ENCODE assay signal across 20 cellular contexts in the genomic region with DNA sequence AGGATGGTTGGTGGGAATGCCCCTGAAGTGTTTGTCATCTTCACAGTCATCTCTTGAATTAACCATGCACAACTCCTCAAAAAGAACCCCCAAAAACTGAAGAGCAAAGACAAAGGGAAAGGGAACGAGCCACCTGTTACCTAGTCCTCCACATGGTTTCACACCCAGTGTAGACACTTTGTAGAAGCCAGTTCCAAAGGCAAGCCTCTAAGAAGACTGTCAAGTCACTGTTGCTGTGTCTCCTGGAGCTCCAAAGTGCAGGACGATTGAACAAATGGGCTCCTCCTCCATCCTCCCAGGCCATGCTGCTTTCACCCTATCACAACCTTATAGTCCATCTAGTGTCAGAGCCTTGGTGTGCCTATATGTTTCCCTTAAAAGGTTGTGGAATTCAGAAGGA.
DNase-seq lines count a peak whose midpoint lies in the region; ATAC-seq, FAIRE-seq and TF ChIP-seq lines count a peak whose summit lies in the region.
"Had no signal": no experiment of that assay in that cellular context is flagged by ENCODE, and none has a peak within 500 bp of the region (broad histone marks: within the 10 kb centered on the region; RNA-seq: fewer than 3 reads in every experiment).

No MANE protein-coding gene starts in this region.

- no peaks in the 10 kb centered on the region for H3K27me3 Mint-ChIP-seq in activated CD4-positive, alpha-beta T cell treated with anti-CD3 and anti-CD28 coated beads, Interleukin-2, amount 10 ng/mL, durations not matched to agents 24 days and 14 days

- H3K4me3 ChIP-seq in DND-41 (ENCODE audit: low read depth in 1 of 2, low read length in 2 of 2): peak overlapping the region in 1 of 2 experiments; percentile 33; a peak in 1 of 4 replicates
- H3K4me3 ChIP-seq in PC-9: no peak overlapping the region
- no peak overlapping the region for H3K4me3 ChIP-seq in keratinocyte (ENCODE audit: control insufficient read depth in 2 of 3, extremely low read depth in 1 of 3, insufficient read depth in 2 of 3, low read depth in 1 of 3, low read length in 3 of 3)
- no peak overlapping the region for H3K4me3 ChIP-seq in lower lobe of right lung
- H3K4me3 ChIP-seq: SJSA1 had no signal

- H3K9me3 ChIP-seq in DND-41 (ENCODE audit: insufficient read depth, low read length, severe bottlenecking): no peaks in the 10 kb centered on the region
- H3K9me3 ChIP-seq in PC-9 (ENCODE audit: insufficient read depth, low read depth): peaks cover 22% of the 10 kb centered on the region
- H3K9me3 ChIP-seq in keratinocyte (ENCODE audit: control insufficient read depth, low read depth, low read length): no peaks in the 10 kb centered on the region
- H3K9me3 ChIP-seq in lower lobe of right lung: no peaks in the 10 kb centered on the region
- H3K9me3 ChIP-seq: SJSA1 had no signal

- H3K36me3 Mint-ChIP-seq in activated CD4-positive, alpha-beta T cell treated with anti-CD3 and anti-CD28 coated beads, Interleukin-2, amount 10 ng/mL, durations not matched to agents 24 days and 14 days (ENCODE audit: low read depth): peaks cover 6% of the 10 kb centered on the region

- ATAC-seq in DND-41 (ENCODE audit: insufficient read depth, low read depth) (no peak), HG03469 (IDR thresholded peaks at IDR 0.05; ENCODE audit: unreplicated experiment) (no peak), lower lobe of right lung (no peak)
- ATAC-seq: Right ventricle myocardium inferior had no signal

- H3K9ac ChIP-seq in DND-41 (ENCODE audit: low read depth, low read length) (peak overlapping the region; percentile 51), keratinocyte (ENCODE audit: control insufficient read depth, extremely low read depth, insufficient read depth, low read length) (no peak overlapping the region)

- H3K27ac ChIP-seq in DND-41 (ENCODE audit: low read length): peak overlapping the region; percentile 94
- H3K27ac ChIP-seq in PC-9: peak overlapping the region; percentile 85
- no peak overlapping the region for H3K27ac ChIP-seq in keratinocyte (ENCODE audit: control insufficient read depth, insufficient read depth, low read length)
- no peak overlapping the region for H3K27ac ChIP-seq in lower lobe of right lung
- H3K27ac ChIP-seq: SJSA1 had no signal

- CTCF ChIA-PET in PC-9 (lab: Charles Lee): no interaction called here

- peak overlapping the region; percentile 45 for H2AFZ ChIP-seq in DND-41 (ENCODE audit: low read depth, low read length)
- no peak overlapping the region for H2AFZ ChIP-seq in PC-9
- no peak overlapping the region for H2AFZ ChIP-seq in keratinocyte (ENCODE audit: control insufficient read depth, low read length)

- BruUV-seq in PC-9 (replicated peaks; lab: Mats Ljungman, UMichigan): no TSS peak

- POLR2A ChIA-PET in PC-9 (lab: Charles Lee; ENCODE audit: unreplicated experiment): no interaction called here

- H4K20me1 ChIP-seq in DND-41 (ENCODE audit: insufficient read depth, low read length) (no peaks in the 10 kb centered on the region), PC-9 (ENCODE audit: insufficient read depth) (no peaks in the 10 kb centered on the region), keratinocyte (ENCODE audit: control insufficient read depth, extremely low read depth, insufficient read depth, low read length) (no peaks in the 10 kb centered on the region)

- H3K9me3 Mint-ChIP-seq in activated CD4-positive, alpha-beta T cell treated with anti-CD3 and anti-CD28 coated beads, Interleukin-2, amount 10 ng/mL, durations not matched to agents 24 days and 14 days: peaks cover 10% of the 10 kb centered on the region

- H3K79me2 ChIP-seq in DND-41 (ENCODE audit: insufficient read depth, low read length) (no peaks in the 10 kb centered on the region), PC-9 (ENCODE audit: low read depth) (no peaks in the 10 kb centered on the region), keratinocyte (ENCODE audit: control insufficient read depth, insufficient read depth, low read length) (no peaks in the 10 kb centered on the region)

- H3K9me2 ChIP-seq in PC-9 (ENCODE audit: insufficient read depth): no peaks in the 10 kb centered on the region

- intact Hi-C loops in activated CD4-positive, alpha-beta T cell treated with anti-CD3 and anti-CD28 coated beads, Interleukin-2, amount 10 ng/mL, durations not matched to agents 24 days and 14 days (cut with micrococcal nuclease): no loop called here
- intact Hi-C loops in PC-9 (cut with micrococcal nuclease; ENCODE audit: unreplicated experiment) (no loop called here), lower lobe of right lung (cut with DNase I) (no loop called here)

- H3F3A ChIP-seq in PC-9 (ENCODE audit: insufficient read depth, low read depth): peaks cover 32% of the 10 kb centered on the region

- FAIRE-seq in keratinocyte (lab: Jason Lieb, UNC): peak; percentile 5
- FAIRE-seq: D721Med, H54 had no signal

- H3K4me1 Mint-ChIP-seq in activated CD4-positive, alpha-beta T cell treated with anti-CD3 and anti-CD28 coated beads, Interleukin-2, amount 10 ng/mL, durations not matched to agents 24 days and 14 days: peaks cover 50% of the 10 kb centered on the region

- dilution Hi-C loops in keratinocyte (cut with MboI; ENCODE audit: extremely low pct_ligation_motif_present, low sequenced_read_pairs): no loop called here

- TF ChIP-seq CTCF in DND-41 (IDR thresholded peaks at IDR 0.05; ENCODE audit: borderline replicate concordance, extremely low read depth, low read length, poor library complexity, severe bottlenecking): no peak
- no peak for TF ChIP-seq CTCF in PC-9 (conservative IDR thresholded peaks at IDR 0.05)
- TF ChIP-seq CTCF in keratinocyte (optimal IDR thresholded peaks at IDR 0.05 in 1 of 3, IDR thresholded peaks at IDR 0.05 in 1 of 3, conservative IDR thresholded peaks at IDR 0.05 in 1 of 3; ENCODE audit: extremely low read depth in 1 of 3, insufficient read depth in 2 of 3, low read length in 3 of 3): no peak
- no peak for TF ChIP-seq CTCF in lower lobe of right lung (IDR thresholded peaks at IDR 0.05)

- peak overlapping the region; percentile 22 for H3K27ac Mint-ChIP-seq in activated CD4-positive, alpha-beta T cell treated with anti-CD3 and anti-CD28 coated beads, Interleukin-2, amount 10 ng/mL, durations not matched to agents 24 days and 14 days

- peaks cover 88% of the 10 kb centered on the region for H3K4me1 ChIP-seq in DND-41 (ENCODE audit: insufficient read depth, low read length)
- peaks cover 58% of the 10 kb centered on the region for H3K4me1 ChIP-seq in PC-9 (replicated peaks; ENCODE audit: insufficient read depth)
- H3K4me1 ChIP-seq in keratinocyte (ENCODE audit: control insufficient read depth, extremely low read depth, insufficient read depth, low read length): peaks cover 43% of the 10 kb centered on the region
- peaks cover 19% of the 10 kb centered on the region for H3K4me1 ChIP-seq in lower lobe of right lung

- no peaks in the 10 kb centered on the region for H3K9me1 ChIP-seq in keratinocyte (ENCODE audit: control insufficient read depth, extremely low read depth, insufficient read depth, low read length)

- no peaks in the 10 kb centered on the region for H3K36me3 ChIP-seq in DND-41 (ENCODE audit: insufficient read depth, low read length)
- H3K36me3 ChIP-seq in PC-9 (ENCODE audit: low read depth): 0 out of 2 replicates have a peak, but pooled peaks cover 7% of the 10 kb centered on the region
- H3K36me3 ChIP-seq in keratinocyte (ENCODE audit: control insufficient read depth in 2 of 2, extremely low read depth in 1 of 2, insufficient read depth in 2 of 2, low read length in 2 of 2): no peaks in the 10 kb centered on the region
- H3K36me3 ChIP-seq in lower lobe of right lung: no peaks in the 10 kb centered on the region
- H3K36me3 ChIP-seq: SJSA1 had no signal

- DNase-seq in activated CD4-positive, alpha-beta T cell treated with anti-CD3 and anti-CD28 coated beads, Interleukin-2, amount 10 ng/mL, durations not matched to agents 24 days and 14 days: no peak
- DNase-seq in activated CD4-positive, alpha-beta T cell treated with anti-CD3 and anti-CD28 coated beads, Interleukin-2, amount 50 U/mL, for 48 hours: no peak
- DNase-seq in DND-41 (peak; percentile 22), PC-9 (no peak), keratinocyte (ENCODE audit: low read depth, low spot score) (no peak), lower lobe of right lung (no peak)
- DNase-seq: DMS53, EL, GF-D8, KBM-7, NCI-H1105 treated with DMSO at 0.1 percent for 48 hours, NCI-H1694, NCI-H2081, NCI-H2171 treated with DMSO at 0.1 percent for 48 hours, NCI-H524 treated with DMSO at 0.1 percent for 48 hours had no signal

- H3K4me2 ChIP-seq in DND-41 (ENCODE audit: insufficient read depth, low read length): peak overlapping the region; percentile 51
- peak overlapping the region; percentile 56 for H3K4me2 ChIP-seq in PC-9
- no peak overlapping the region for H3K4me2 ChIP-seq in keratinocyte (ENCODE audit: control insufficient read depth, extremely low read depth, insufficient read depth, low read depth, low read length)

- H3K27me3 ChIP-seq in DND-41 (ENCODE audit: insufficient read depth, low read length, poor library complexity) (no peaks in the 10 kb centered on the region), PC-9 (ENCODE audit: insufficient read depth, low read depth) (no peaks in the 10 kb centered on the region), keratinocyte (ENCODE audit: control insufficient read depth, extremely low read depth, insufficient read depth, low read length) (no peaks in the 10 kb centered on the region), lower lobe of right lung (ENCODE audit: low read depth) (no peaks in the 10 kb centered on the region)
- H3K27me3 ChIP-seq: SJSA1 had no signal

- H3K4me3 Mint-ChIP-seq in activated CD4-positive, alpha-beta T cell treated with anti-CD3 and anti-CD28 coated beads, Interleukin-2, amount 10 ng/mL, durations not matched to agents 24 days and 14 days: no peak overlapping the region

Comparison
In these comparisons a context has a peak if more than half of its experiments do, and no peak if none do; other contexts are left out.
1. H3K27ac ChIP-seq: peak in DND-41 (single experiment) and PC-9 (single experiment); none in keratinocyte (single experiment) and lower lobe of right lung (single experiment).